1 cellular context compared by ENCODE assay signal in genomic region chr12:55955800-55956508, GRCh38.
TF ChIP-seq lines count a peak whose summit lies in the region.

No MANE protein-coding gene starts in this region.

TF ChIP-seq in H1, 55 proteins besides CTCF, POLR2A, EP300 and RAD21:
- TF ChIP-seq NRF1 (IDR thresholded peaks at IDR 0.05; ENCODE audit: low read depth, low read length) (no peak), JUND (IDR thresholded peaks at IDR 0.05; ENCODE audit: low read length) (peak; percentile 48; the same call in 1 of the 2 replicates), CREB1 (IDR thresholded peaks at IDR 0.05) (no peak), POLR2AphosphoS5 (IDR thresholded peaks at IDR 0.05; ENCODE audit: low read depth, low read length) (no peak)
